28 cellular contexts compared by ENCODE assay signal in genomic region chr7:125465527-125465926, GRCh38.
"Had no signal": no experiment of that assay in that cellular context is flagged by ENCODE, and none has a peak within 500 bp of the region (broad histone marks: within the 10 kb centered on the region; RNA-seq: fewer than 3 reads in every experiment).

No MANE protein-coding gene starts in this region.

- DNase-seq: effector CD8-positive, alpha-beta T cell; endodermal cell; foreskin keratinocyte; heart left ventricle; kidney; mucosa of descending colon; naive thymus-derived CD8-positive, alpha-beta T cell; spleen; stimulated activated CD4-positive, alpha-beta T cell treated with anti-CD3 and anti-CD28 coated beads, Interleukin-2, amount 100 ng/mL, for 48 hours; stimulated activated naive B cell treated with anti-CD40 and anti-IgM and Interleukin-4, amounts not matched to agents 10 μg/mL and 1 μg/mL and 100 μg/mL, for 72 hours; transverse colon; upper lobe of right lung; uterus had no signal

- ATAC-seq: esophagus mucosa; foreskin keratinocyte; gastroesophageal sphincter; heart left ventricle; left lobe of liver; mucosa of descending colon; naive thymus-derived CD8-positive, alpha-beta T cell; sciatic nerve; stimulated activated naive B cell treated with anti-CD40 and anti-IgM and Interleukin-4, amounts not matched to agents 10 μg/mL and 1 μg/mL and 100 μg/mL, for 72 hours; upper lobe of right lung had no signal

- H3K27me3 Mint-ChIP-seq: dendritic cell treated with granulocyte-macrophage colony-stimulating factor and Interleukin-4, amounts not matched to agents 40 ng/mL and 50 ng/mL, for 4 days; memory B cell; naive thymus-derived CD8-positive, alpha-beta T cell; stimulated activated naive B cell treated with anti-CD40 and anti-IgM and Interleukin-4, amounts not matched to agents 10 μg/mL and 1 μg/mL and 100 μg/mL, for 72 hours; stimulated activated naive CD8-positive, alpha-beta T cell treated with anti-CD3 and anti-CD28 coated beads, Interleukin-15, Interleukin-2, amounts not matched to agents 100 ng/mL and 50 ng/mL, for 24 hours had no signal

- H3K9me3 Mint-ChIP-seq: endodermal cell, mesothelial cell of epicardium, neural crest cell had no signal

- H3K4me3 ChIP-seq: gastroesophageal sphincter, heart left ventricle, hepatocyte, lung, mucosa of descending colon, prostate gland, right atrium auricular region, spleen, transverse colon, upper lobe of right lung, uterus had no signal

- H3K79me2 ChIP-seq: hepatocyte had no signal

- H3K4me1 ChIP-seq: foreskin keratinocyte, gastroesophageal sphincter, heart left ventricle, prostate gland, right atrium auricular region, spleen, transverse colon, upper lobe of right lung, uterus had no signal

- H2AFZ ChIP-seq: hepatocyte had no signal

- H3K27me3 ChIP-seq: foreskin keratinocyte, gastroesophageal sphincter, heart left ventricle, hepatocyte, neutrophil, right atrium auricular region, spleen, transverse colon, upper lobe of right lung, uterus had no signal

- H3K36me3 Mint-ChIP-seq: memory B cell; mesothelial cell of epicardium; naive thymus-derived CD8-positive, alpha-beta T cell; stimulated activated naive B cell treated with anti-CD40 and anti-IgM and Interleukin-4, amounts not matched to agents 10 μg/mL and 1 μg/mL and 100 μg/mL, for 72 hours had no signal

- H3K36me3 ChIP-seq: gastroesophageal sphincter, heart left ventricle, neutrophil, prostate gland, right atrium auricular region, spleen, transverse colon, upper lobe of right lung, uterus had no signal

- H3K4me3 Mint-ChIP-seq: dendritic cell treated with granulocyte-macrophage colony-stimulating factor and Interleukin-4, amounts not matched to agents 40 ng/mL and 50 ng/mL, for 4 days; endodermal cell; memory B cell; mesothelial cell of epicardium; naive thymus-derived CD8-positive, alpha-beta T cell; neural crest cell; stimulated activated naive B cell treated with anti-CD40 and anti-IgM and Interleukin-4, amounts not matched to agents 10 μg/mL and 1 μg/mL and 100 μg/mL, for 72 hours; stimulated activated naive CD8-positive, alpha-beta T cell treated with anti-CD3 and anti-CD28 coated beads, Interleukin-15, Interleukin-2, amounts not matched to agents 100 ng/mL and 50 ng/mL, for 24 hours had no signal

- H3K27ac ChIP-seq: epithelial cell of prostate, foreskin keratinocyte, gastroesophageal sphincter, heart left ventricle, hepatocyte, neutrophil, prostate gland, right atrium auricular region, spleen, transverse colon, upper lobe of right lung, uterus had no signal

- H3K27ac Mint-ChIP-seq: dendritic cell treated with granulocyte-macrophage colony-stimulating factor and Interleukin-4, amounts not matched to agents 40 ng/mL and 50 ng/mL, for 4 days; endodermal cell; memory B cell; mesothelial cell of epicardium; naive thymus-derived CD8-positive, alpha-beta T cell; stimulated activated naive B cell treated with anti-CD40 and anti-IgM and Interleukin-4, amounts not matched to agents 10 μg/mL and 1 μg/mL and 100 μg/mL, for 72 hours; stimulated activated naive CD8-positive, alpha-beta T cell treated with anti-CD3 and anti-CD28 coated beads, Interleukin-15, Interleukin-2, amounts not matched to agents 100 ng/mL and 50 ng/mL, for 24 hours had no signal

- H3K9me3 ChIP-seq: gastroesophageal sphincter, prostate gland, right atrium auricular region, transverse colon, upper lobe of right lung, uterus had no signal

- H3K4me2 ChIP-seq: hepatocyte had no signal

- H3K4me1 Mint-ChIP-seq: endodermal cell; memory B cell; mesothelial cell of epicardium; naive thymus-derived CD8-positive, alpha-beta T cell; neural crest cell; stimulated activated naive B cell treated with anti-CD40 and anti-IgM and Interleukin-4, amounts not matched to agents 10 μg/mL and 1 μg/mL and 100 μg/mL, for 72 hours had no signal
